8 cellular contexts compared by ENCODE assay signal in genomic region chr3:168095611-168096209, GRCh38. TPM values are rescaled to one million over a fixed set of nuclear protein-coding genes. Genes with fewer than 3 reads are reported as not detected.
DNase-seq lines count a peak whose midpoint lies in the region; ATAC-seq and TF ChIP-seq lines count a peak whose summit lies in the region.

Gene GOLIM4, minus strand, starts transcription at chr3:168095924. Its CDS starts 639 bp downstream, at chr3:168095285.

- TF ChIP-seq RAD21 in Ishikawa (IDR thresholded peaks at IDR 0.05; ENCODE audit: low read depth) = no peak

- no peaks in the 10 kb centered on the region for H3K36me3 Mint-ChIP-seq in nephron (ENCODE audit: low read depth)

- H3K4me1 Mint-ChIP-seq in nephron = peaks cover 37% of the 10 kb centered on the region

- H3K27ac Mint-ChIP-seq in nephron = peak within 1 kb of the TSS; percentile 94 to 96 (median 95)

- TF ChIP-seq EP300 in Ishikawa (IDR thresholded peaks at IDR 0.05; ENCODE audit: borderline replicate concordance) = 0 out of 2 replicates have a peak, but pooled peaks have one; percentile 21

- H3K9me3 Mint-ChIP-seq in nephron = no peaks in the 10 kb centered on the region

- no peaks in the 10 kb centered on the region for H3K27me3 Mint-ChIP-seq in nephron (ENCODE audit: low read depth)

- peak; percentile 86 for ATAC-seq in GM21737 (IDR thresholded peaks at IDR 0.05; ENCODE audit: unreplicated experiment)

- DNase-seq in ELR (ENCODE audit: low read depth) (peak; percentile 98), activated gamma-delta T cell (lab: John Stamatoyannopoulos, UW) (peak; percentile 52), fibroblast of villous mesenchyme (ENCODE audit: low read depth) (peak; percentile 97), superior temporal gyrus (ENCODE audit: extremely low spot score) (peak; percentile 94)

- H3K4me3 ChIP-seq in fibroblast of villous mesenchyme (ENCODE audit: low read depth, low read length) = peak within 1 kb of the TSS; percentile 69

- TF ChIP-seq CTCF in fibroblast of villous mesenchyme (IDR thresholded peaks at IDR 0.05; ENCODE audit: insufficient read depth, low read depth, low read length) = no peak
- TF ChIP-seq CTCF in nephron (IDR thresholded peaks at IDR 0.05; ENCODE audit: unreplicated experiment in 3 of 3) = no peak

- peak within 1 kb of the TSS; percentile 88 to 99 (median 92) for H3K4me3 Mint-ChIP-seq in nephron

TF ChIP-seq in Ishikawa, 13 proteins besides CTCF, POLR2A, EP300 and RAD21:
- peak; percentile 71; the same call in 1 of the 2 replicates for TF ChIP-seq ZBTB7A (IDR thresholded peaks at IDR 0.05; ENCODE audit: low read depth)
- TF ChIP-seq, protein P1, sequence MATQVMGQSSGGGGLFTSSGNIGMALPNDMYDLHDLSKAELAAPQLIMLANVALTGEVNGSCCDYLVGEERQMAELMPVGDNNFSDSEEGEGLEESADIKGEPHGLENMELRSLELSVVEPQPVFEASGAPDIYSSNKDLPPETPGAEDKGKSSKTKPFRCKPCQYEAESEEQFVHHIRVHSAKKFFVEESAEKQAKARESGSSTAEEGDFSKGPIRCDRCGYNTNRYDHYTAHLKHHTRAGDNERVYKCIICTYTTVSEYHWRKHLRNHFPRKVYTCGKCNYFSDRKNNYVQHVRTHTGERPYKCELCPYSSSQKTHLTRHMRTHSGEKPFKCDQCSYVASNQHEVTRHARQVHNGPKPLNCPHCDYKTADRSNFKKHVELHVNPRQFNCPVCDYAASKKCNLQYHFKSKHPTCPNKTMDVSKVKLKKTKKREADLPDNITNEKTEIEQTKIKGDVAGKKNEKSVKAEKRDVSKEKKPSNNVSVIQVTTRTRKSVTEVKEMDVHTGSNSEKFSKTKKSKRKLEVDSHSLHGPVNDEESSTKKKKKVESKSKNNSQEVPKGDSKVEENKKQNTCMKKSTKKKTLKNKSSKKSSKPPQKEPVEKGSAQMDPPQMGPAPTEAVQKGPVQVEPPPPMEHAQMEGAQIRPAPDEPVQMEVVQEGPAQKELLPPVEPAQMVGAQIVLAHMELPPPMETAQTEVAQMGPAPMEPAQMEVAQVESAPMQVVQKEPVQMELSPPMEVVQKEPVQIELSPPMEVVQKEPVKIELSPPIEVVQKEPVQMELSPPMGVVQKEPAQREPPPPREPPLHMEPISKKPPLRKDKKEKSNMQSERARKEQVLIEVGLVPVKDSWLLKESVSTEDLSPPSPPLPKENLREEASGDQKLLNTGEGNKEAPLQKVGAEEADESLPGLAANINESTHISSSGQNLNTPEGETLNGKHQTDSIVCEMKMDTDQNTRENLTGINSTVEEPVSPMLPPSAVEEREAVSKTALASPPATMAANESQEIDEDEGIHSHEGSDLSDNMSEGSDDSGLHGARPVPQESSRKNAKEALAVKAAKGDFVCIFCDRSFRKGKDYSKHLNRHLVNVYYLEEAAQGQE (IDR thresholded peaks at IDR 0.05; ENCODE audit: low read depth) = no peak
- TF ChIP-seq TCF12 (IDR thresholded peaks at IDR 0.05; ENCODE audit: low read depth) = peak; percentile 46; the same call in 1 of the 2 replicates
- TF ChIP-seq EGR1 (IDR thresholded peaks at IDR 0.05) = peak; percentile 21
- no peak for TF ChIP-seq NFIC (IDR thresholded peaks at IDR 0.05)
- TF ChIP-seq CREB1 (IDR thresholded peaks at IDR 0.05; ENCODE audit: low read depth) = peak; percentile 67
- TF ChIP-seq MAX (IDR thresholded peaks at IDR 0.05) = no peak
- TF ChIP-seq, protein P2, sequence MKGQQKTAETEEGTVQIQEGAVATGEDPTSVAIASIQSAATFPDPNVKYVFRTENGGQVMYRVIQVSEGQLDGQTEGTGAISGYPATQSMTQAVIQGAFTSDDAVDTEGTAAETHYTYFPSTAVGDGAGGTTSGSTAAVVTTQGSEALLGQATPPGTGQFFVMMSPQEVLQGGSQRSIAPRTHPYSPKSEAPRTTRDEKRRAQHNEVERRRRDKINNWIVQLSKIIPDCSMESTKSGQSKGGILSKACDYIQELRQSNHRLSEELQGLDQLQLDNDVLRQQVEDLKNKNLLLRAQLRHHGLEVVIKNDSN (IDR thresholded peaks at IDR 0.05) = peak; percentile 61; the same call in 1 of the 2 replicates

TF ChIP-seq in PFSK-1, 5 proteins besides CTCF, POLR2A, EP300 and RAD21:
- TF ChIP-seq TAF1 (IDR thresholded peaks at IDR 0.05; ENCODE audit: borderline replicate concordance, insufficient read depth, low read length) = no peak
- TF ChIP-seq SIN3A (IDR thresholded peaks at IDR 0.05; ENCODE audit: borderline replicate concordance, insufficient read depth, low read length) = 0 out of 2 replicates have a peak, but pooled peaks have one; percentile 41
- TF ChIP-seq POLR2AphosphoS5 (IDR thresholded peaks at IDR 0.05; ENCODE audit: low read depth, low read length) = no peak; the same call in 1 of the 2 replicates
- TF ChIP-seq FOXP2 (optimal IDR thresholded peaks at IDR 0.05; ENCODE audit: borderline replicate concordance, extremely low read depth, extremely low read length, insufficient read depth) = peak; percentile 54

RNA-seq across cellular contexts. Expression of gene GOLIM4, which starts in this region (rescaled TPM):
- polyA plus RNA-seq in PFSK-1 (2012; ENCODE audit: insufficient read length, low read depth) = 20.6 TPM
- total RNA-seq in fibroblast of villous mesenchyme = 44.8 and 49.2 TPM in 2 replicates

Comparison
In these comparisons a context has a peak if more than half of its experiments do, and no peak if none do; other contexts are left out.
1. Peak in every context shown above with its lines: DNase-seq, ATAC-seq and H3K4me3 ChIP-seq.